1 cellular context compared by ENCODE assay signal in the genomic region with DNA sequence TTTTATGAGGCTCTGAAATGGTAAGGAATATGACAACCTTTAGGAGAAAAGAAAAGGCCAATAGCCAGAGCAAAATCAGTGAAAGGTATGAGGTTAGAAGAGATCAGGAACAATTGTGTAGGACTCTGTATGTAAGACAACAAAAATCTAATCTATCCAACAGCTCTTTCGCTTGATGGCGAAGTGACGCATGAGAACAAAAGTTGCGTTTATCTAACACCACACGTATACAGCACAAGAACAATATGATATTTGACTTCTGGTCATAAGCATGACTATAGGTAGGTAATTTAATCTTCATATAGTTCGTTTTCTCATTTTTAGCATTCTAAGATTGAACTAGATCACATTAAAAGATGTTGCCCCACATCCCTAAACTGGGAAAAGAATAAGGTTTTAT.
TF ChIP-seq lines count a peak whose summit lies in the region.

No MANE protein-coding gene starts in this region.

TF ChIP-seq in GM12878, 131 proteins besides CTCF, POLR2A, EP300 and RAD21:
- TF ChIP-seq, protein P1, sequence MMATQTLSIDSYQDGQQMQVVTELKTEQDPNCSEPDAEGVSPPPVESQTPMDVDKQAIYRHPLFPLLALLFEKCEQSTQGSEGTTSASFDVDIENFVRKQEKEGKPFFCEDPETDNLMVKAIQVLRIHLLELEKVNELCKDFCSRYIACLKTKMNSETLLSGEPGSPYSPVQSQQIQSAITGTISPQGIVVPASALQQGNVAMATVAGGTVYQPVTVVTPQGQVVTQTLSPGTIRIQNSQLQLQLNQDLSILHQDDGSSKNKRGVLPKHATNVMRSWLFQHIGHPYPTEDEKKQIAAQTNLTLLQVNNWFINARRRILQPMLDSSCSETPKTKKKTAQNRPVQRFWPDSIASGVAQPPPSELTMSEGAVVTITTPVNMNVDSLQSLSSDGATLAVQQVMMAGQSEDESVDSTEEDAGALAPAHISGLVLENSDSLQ (IDR thresholded peaks at IDR 0.05), result 0 out of 2 replicates have a peak, but pooled peaks have one; percentile 9
- TF ChIP-seq NRF1 (conservative IDR thresholded peaks at IDR 0.05; ENCODE audit: low read depth, low read length) (no peak), HDGF (IDR thresholded peaks at IDR 0.05) (no peak), NFXL1 (IDR thresholded peaks at IDR 0.05; ENCODE audit: borderline replicate concordance) (no peak), SREBF2 (IDR thresholded peaks at IDR 0.05; ENCODE audit: low read length) (no peak), ZNF384 (IDR thresholded peaks at IDR 0.05; ENCODE audit: borderline replicate concordance, low read depth, low read length) (no peak), GABPA (IDR thresholded peaks at IDR 0.05; ENCODE audit: low read depth) (0 out of 2 replicates have a peak, but pooled peaks have one; percentile 4)
- TF ChIP-seq, protein P2, sequence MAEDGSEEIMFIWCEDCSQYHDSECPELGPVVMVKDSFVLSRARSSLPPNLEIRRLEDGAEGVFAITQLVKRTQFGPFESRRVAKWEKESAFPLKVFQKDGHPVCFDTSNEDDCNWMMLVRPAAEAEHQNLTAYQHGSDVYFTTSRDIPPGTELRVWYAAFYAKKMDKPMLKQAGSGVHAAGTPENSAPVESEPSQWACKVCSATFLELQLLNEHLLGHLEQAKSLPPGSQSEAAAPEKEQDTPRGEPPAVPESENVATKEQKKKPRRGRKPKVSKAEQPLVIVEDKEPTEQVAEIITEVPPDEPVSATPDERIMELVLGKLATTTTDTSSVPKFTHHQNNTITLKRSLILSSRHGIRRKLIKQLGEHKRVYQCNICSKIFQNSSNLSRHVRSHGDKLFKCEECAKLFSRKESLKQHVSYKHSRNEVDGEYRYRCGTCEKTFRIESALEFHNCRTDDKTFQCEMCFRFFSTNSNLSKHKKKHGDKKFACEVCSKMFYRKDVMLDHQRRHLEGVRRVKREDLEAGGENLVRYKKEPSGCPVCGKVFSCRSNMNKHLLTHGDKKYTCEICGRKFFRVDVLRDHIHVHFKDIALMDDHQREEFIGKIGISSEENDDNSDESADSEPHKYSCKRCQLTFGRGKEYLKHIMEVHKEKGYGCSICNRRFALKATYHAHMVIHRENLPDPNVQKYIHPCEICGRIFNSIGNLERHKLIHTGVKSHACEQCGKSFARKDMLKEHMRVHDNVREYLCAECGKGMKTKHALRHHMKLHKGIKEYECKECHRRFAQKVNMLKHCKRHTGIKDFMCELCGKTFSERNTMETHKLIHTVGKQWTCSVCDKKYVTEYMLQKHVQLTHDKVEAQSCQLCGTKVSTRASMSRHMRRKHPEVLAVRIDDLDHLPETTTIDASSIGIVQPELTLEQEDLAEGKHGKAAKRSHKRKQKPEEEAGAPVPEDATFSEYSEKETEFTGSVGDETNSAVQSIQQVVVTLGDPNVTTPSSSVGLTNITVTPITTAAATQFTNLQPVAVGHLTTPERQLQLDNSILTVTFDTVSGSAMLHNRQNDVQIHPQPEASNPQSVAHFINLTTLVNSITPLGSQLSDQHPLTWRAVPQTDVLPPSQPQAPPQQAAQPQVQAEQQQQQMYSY (CRISPR knock-in tag; IDR thresholded peaks at IDR 0.05), result no peak
- TF ChIP-seq, protein P3, sequence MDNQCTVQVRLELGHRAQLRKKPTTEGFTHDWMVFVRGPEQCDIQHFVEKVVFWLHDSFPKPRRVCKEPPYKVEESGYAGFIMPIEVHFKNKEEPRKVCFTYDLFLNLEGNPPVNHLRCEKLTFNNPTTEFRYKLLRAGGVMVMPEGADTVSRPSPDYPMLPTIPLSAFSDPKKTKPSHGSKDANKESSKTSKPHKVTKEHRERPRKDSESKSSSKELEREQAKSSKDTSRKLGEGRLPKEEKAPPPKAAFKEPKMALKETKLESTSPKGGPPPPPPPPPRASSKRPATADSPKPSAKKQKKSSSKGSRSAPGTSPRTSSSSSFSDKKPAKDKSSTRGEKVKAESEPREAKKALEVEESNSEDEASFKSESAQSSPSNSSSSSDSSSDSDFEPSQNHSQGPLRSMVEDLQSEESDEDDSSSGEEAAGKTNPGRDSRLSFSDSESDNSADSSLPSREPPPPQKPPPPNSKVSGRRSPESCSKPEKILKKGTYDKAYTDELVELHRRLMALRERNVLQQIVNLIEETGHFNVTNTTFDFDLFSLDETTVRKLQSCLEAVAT (IDR thresholded peaks at IDR 0.05), result 0 out of 2 replicates have a peak, but pooled peaks have one; percentile 9
